In the genomic region with DNA sequence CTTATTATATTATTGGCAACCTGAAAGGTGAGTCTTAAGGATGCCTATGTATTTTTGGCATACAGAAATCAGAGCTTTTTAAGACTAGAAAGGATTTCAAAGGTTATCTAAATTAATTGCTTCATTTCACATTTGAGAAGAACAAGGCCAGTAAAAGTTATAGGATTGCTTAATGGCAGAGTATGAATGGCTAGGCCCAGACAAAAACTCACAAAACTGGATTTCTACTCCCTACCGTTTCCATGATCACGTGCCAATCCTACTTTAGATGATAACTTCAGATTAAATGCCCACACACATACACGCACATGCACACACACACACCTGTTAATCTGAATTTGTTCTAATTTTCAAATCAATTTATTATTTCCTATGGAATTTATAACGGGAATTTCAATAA, we compare ENCODE assay signal across 17 cellular contexts. TPM values are rescaled to one million over a fixed set of nuclear protein-coding genes. Genes with fewer than 3 reads are reported as not detected.
DNase-seq lines count a peak whose midpoint lies in the region; TF ChIP-seq lines count a peak whose summit lies in the region.
"Had no signal": no experiment of that assay in that cellular context is flagged by ENCODE, and none has a peak within 500 bp of the region (broad histone marks: within the 10 kb centered on the region; RNA-seq: fewer than 3 reads in every experiment).

No MANE protein-coding gene starts in this region.

- peaks cover 11% of the 10 kb centered on the region for H3K4me1 ChIP-seq in osteoblast (ENCODE audit: insufficient read depth, low read length)

- H4K20me1 ChIP-seq in osteoblast (ENCODE audit: insufficient read depth, low read length) = no peaks in the 10 kb centered on the region

- POLR2A ChIA-PET in activated CD4-positive, alpha-beta T cell treated with anti-CD3 and anti-CD28 coated beads, Interleukin-2, amount 10 ng/mL, durations not matched to agents 7 days and 5 days (lab: Charles Lee) = interaction anchor here (0.6 kb wide), 1 partner anchor 111 kb away, joined by 5 read pairs; no protein-coding TSS in a partner anchor

- H3K79me2 ChIP-seq in osteoblast (ENCODE audit: insufficient read depth, low read length) = no peaks in the 10 kb centered on the region

- H3K9me3 ChIP-seq in osteoblast (ENCODE audit: low read depth, low read length) = no peaks in the 10 kb centered on the region

- H3K4me3 ChIP-seq in osteoblast (ENCODE audit: insufficient read depth, low read length) = no peak overlapping the region

- CTCF ChIA-PET in activated CD4-positive, alpha-beta T cell treated with anti-CD3 and anti-CD28 coated beads, Interleukin-2, amount 10 ng/mL, durations not matched to agents 7 days and 5 days (lab: Charles Lee) = interaction anchor here (1.2 to 1.4 kb wide), 2 partner anchors 35 to 63 kb away, joined by 3 to 4 read pairs; no protein-coding TSS in a partner anchor

- peaks cover 43% of the 10 kb centered on the region for H3K27me3 ChIP-seq in osteoblast (ENCODE audit: insufficient read depth, low read length)

- no peak for TF ChIP-seq EP300 in Ishikawa (IDR thresholded peaks at IDR 0.05; ENCODE audit: borderline replicate concordance)

- H3K36me3 Mint-ChIP-seq in activated CD4-positive, alpha-beta T cell treated with anti-CD3 and anti-CD28 coated beads, Interleukin-2, amount 10 ng/mL, durations not matched to agents 7 days and 5 days (ENCODE audit: low read depth) = peaks cover 54% of the 10 kb centered on the region
- H3K36me3 Mint-ChIP-seq in activated naive CD8-positive, alpha-beta T cell treated with anti-CD3 and anti-CD28 coated beads for 36 hours = peaks cover 62% of the 10 kb centered on the region
- H3K36me3 Mint-ChIP-seq: mesothelial cell of epicardium, WTC11 had no signal

- peak overlapping the region; percentile 82 for H3K4me3 Mint-ChIP-seq in activated CD4-positive, alpha-beta T cell treated with anti-CD3 and anti-CD28 coated beads, Interleukin-2, amount 10 ng/mL, durations not matched to agents 7 days and 5 days
- H3K4me3 Mint-ChIP-seq in activated naive CD8-positive, alpha-beta T cell treated with anti-CD3 and anti-CD28 coated beads for 36 hours = peak overlapping the region; percentile 85

- H3K4me1 Mint-ChIP-seq in activated CD4-positive, alpha-beta T cell treated with anti-CD3 and anti-CD28 coated beads, Interleukin-2, amount 10 ng/mL, durations not matched to agents 7 days and 5 days = peaks cover 48% of the 10 kb centered on the region
- H3K4me1 Mint-ChIP-seq in activated naive CD8-positive, alpha-beta T cell treated with anti-CD3 and anti-CD28 coated beads for 36 hours = peaks cover 51% of the 10 kb centered on the region

- no peak for TF ChIP-seq CTCF in osteoblast (IDR thresholded peaks at IDR 0.05; ENCODE audit: extremely low read depth, low read depth, low read length)

- no peak overlapping the region for H2AFZ ChIP-seq in osteoblast (ENCODE audit: low read length)

- peaks cover 4% of the 10 kb centered on the region for H3K9me3 Mint-ChIP-seq in activated CD4-positive, alpha-beta T cell treated with anti-CD3 and anti-CD28 coated beads, Interleukin-2, amount 10 ng/mL, durations not matched to agents 7 days and 5 days
- H3K9me3 Mint-ChIP-seq in activated naive CD8-positive, alpha-beta T cell treated with anti-CD3 and anti-CD28 coated beads for 36 hours = peaks cover 9% of the 10 kb centered on the region
- H3K9me3 Mint-ChIP-seq: mesothelial cell of epicardium, WTC11 had no signal

- TF ChIP-seq RAD21 in Ishikawa (IDR thresholded peaks at IDR 0.05; ENCODE audit: low read depth) = no peak

- H3K27ac ChIP-seq in osteoblast (ENCODE audit: low read depth, low read length) = no peak overlapping the region

- no peak overlapping the region for H3K4me2 ChIP-seq in osteoblast (ENCODE audit: insufficient read depth, low read length)

- no peaks in the 10 kb centered on the region for H3K36me3 ChIP-seq in osteoblast (ENCODE audit: insufficient read depth, low read length)

- no peaks in the 10 kb centered on the region for H3K27me3 Mint-ChIP-seq in activated CD4-positive, alpha-beta T cell treated with anti-CD3 and anti-CD28 coated beads, Interleukin-2, amount 10 ng/mL, durations not matched to agents 7 days and 5 days
- no peaks in the 10 kb centered on the region for H3K27me3 Mint-ChIP-seq in activated naive CD8-positive, alpha-beta T cell treated with anti-CD3 and anti-CD28 coated beads for 36 hours

- DNase-seq in activated CD4-positive, alpha-beta T cell treated with anti-CD3 and anti-CD28 coated beads, Interleukin-2, amount 10 ng/mL, durations not matched to agents 7 days and 5 days = no peak
- DNase-seq in activated CD4-positive, alpha-beta T cell treated with anti-CD3 and anti-CD28 coated beads, Interleukin-2, amount 50 U/mL, for 48 hours = no peak
- no peak for DNase-seq in activated naive CD8-positive, alpha-beta T cell treated with anti-CD3 and anti-CD28 coated beads for 36 hours
- DNase-seq in osteoblast (ENCODE audit: insufficient read length, low spot score, missing footprints) (peak; percentile 83), GM19240 (ENCODE audit: insufficient read length, low spot score) (no peak), GM03348 (ENCODE audit: low spot score) (no peak)
- no peak for DNase-seq in activated CD8-positive, alpha-beta memory T cell treated with anti-CD3 and anti-CD28 coated beads, Interleukin-2, amount 50 U/mL, for 4 hours
- DNase-seq: aorta; EL; HCEC 1CT; NCI-H146; occipital lobe; stimulated activated CD4-positive, alpha-beta T cell treated with anti-CD3 and anti-CD28 coated beads, Interleukin-2, amount 100 ng/mL, for 24 hours; substantia nigra had no signal

- no peak overlapping the region for H3K27ac Mint-ChIP-seq in activated CD4-positive, alpha-beta T cell treated with anti-CD3 and anti-CD28 coated beads, Interleukin-2, amount 10 ng/mL, durations not matched to agents 7 days and 5 days
- H3K27ac Mint-ChIP-seq in activated naive CD8-positive, alpha-beta T cell treated with anti-CD3 and anti-CD28 coated beads for 36 hours = peak overlapping the region; percentile 91
- H3K27ac Mint-ChIP-seq: WTC11 had no signal

TF ChIP-seq in Ishikawa, 13 proteins besides CTCF, POLR2A, EP300 and RAD21:
- TF ChIP-seq, protein P1, sequence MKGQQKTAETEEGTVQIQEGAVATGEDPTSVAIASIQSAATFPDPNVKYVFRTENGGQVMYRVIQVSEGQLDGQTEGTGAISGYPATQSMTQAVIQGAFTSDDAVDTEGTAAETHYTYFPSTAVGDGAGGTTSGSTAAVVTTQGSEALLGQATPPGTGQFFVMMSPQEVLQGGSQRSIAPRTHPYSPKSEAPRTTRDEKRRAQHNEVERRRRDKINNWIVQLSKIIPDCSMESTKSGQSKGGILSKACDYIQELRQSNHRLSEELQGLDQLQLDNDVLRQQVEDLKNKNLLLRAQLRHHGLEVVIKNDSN (IDR thresholded peaks at IDR 0.05) = peak; percentile 76
- TF ChIP-seq, protein P2, sequence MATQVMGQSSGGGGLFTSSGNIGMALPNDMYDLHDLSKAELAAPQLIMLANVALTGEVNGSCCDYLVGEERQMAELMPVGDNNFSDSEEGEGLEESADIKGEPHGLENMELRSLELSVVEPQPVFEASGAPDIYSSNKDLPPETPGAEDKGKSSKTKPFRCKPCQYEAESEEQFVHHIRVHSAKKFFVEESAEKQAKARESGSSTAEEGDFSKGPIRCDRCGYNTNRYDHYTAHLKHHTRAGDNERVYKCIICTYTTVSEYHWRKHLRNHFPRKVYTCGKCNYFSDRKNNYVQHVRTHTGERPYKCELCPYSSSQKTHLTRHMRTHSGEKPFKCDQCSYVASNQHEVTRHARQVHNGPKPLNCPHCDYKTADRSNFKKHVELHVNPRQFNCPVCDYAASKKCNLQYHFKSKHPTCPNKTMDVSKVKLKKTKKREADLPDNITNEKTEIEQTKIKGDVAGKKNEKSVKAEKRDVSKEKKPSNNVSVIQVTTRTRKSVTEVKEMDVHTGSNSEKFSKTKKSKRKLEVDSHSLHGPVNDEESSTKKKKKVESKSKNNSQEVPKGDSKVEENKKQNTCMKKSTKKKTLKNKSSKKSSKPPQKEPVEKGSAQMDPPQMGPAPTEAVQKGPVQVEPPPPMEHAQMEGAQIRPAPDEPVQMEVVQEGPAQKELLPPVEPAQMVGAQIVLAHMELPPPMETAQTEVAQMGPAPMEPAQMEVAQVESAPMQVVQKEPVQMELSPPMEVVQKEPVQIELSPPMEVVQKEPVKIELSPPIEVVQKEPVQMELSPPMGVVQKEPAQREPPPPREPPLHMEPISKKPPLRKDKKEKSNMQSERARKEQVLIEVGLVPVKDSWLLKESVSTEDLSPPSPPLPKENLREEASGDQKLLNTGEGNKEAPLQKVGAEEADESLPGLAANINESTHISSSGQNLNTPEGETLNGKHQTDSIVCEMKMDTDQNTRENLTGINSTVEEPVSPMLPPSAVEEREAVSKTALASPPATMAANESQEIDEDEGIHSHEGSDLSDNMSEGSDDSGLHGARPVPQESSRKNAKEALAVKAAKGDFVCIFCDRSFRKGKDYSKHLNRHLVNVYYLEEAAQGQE (IDR thresholded peaks at IDR 0.05; ENCODE audit: low read depth) = no peak
- TF ChIP-seq CREB1 (IDR thresholded peaks at IDR 0.05; ENCODE audit: low read depth) = no peak

RNA-seq across cellular contexts. Expression of a gene that starts 1.8 kb away (rescaled TPM):
- total RNA-seq in activated CD4-positive, alpha-beta T cell treated with anti-CD3 and anti-CD28 coated beads, Interleukin-2, amount 10 ng/mL, durations not matched to agents 7 days and 5 days = 100 to 1,000 TPM in 1 of 2 experiments, 10 to 100 TPM in 1; 96.6 to 101 TPM
- total RNA-seq in activated naive CD8-positive, alpha-beta T cell treated with anti-CD3 and anti-CD28 coated beads for 36 hours = 10 to 100 TPM; 44.4 to 46.5 TPM
- total RNA-seq in osteoblast = under 0.01 and 0.36 TPM in 2 replicates

Comparison
In these comparisons a context has a peak if more than half of its experiments do, and no peak if none do; other contexts are left out.
1. RNA of a gene that starts 1.8 kb away (total RNA-seq): 96.6 to 101 TPM in activated CD4-positive, alpha-beta T cell treated with anti-CD3 and anti-CD28 coated beads, Interleukin-2, amount 10 ng/mL, durations not matched to agents 7 days and 5 days and 44.4 to 46.5 TPM in activated naive CD8-positive, alpha-beta T cell treated with anti-CD3 and anti-CD28 coated beads for 36 hours; under 0.01 to 0.36 TPM in osteoblast; every median in the first group is over 10 times any median in the second.